ENCODE assay signal across 11 cellular contexts in the genomic region with DNA sequence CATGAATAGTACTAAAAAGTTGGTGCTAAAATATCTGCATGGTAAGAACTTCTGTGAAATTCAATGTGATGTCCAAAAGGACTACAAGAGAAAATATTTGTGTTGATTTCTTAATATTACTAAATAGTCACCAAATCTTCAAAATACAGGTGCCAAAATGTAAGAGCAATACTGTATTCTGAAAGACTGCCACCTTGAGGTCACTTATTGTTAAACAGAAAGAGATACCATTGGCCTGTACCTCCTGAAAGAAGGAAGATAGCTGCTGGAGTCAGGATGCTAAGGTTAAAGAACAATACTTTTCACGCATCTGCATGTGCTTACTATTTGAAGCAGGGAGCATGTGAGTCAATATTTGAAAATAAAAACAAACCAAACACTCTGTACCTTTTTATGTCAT.
DNase-seq lines count a peak whose midpoint lies in the region; ATAC-seq and TF ChIP-seq lines count a peak whose summit lies in the region.
"Had no signal": no experiment of that assay in that cellular context is flagged by ENCODE, and none has a peak within 500 bp of the region (broad histone marks: within the 10 kb centered on the region; RNA-seq: fewer than 3 reads in every experiment).

No MANE protein-coding gene starts in this region.

- peak; percentile 43 for TF ChIP-seq CTCF in glutamatergic neuron (IDR thresholded peaks at IDR 0.05; ENCODE audit: partially characterized antibody, unreplicated experiment)

- no peak overlapping the region for H3K4me3 Mint-ChIP-seq in glutamatergic neuron (ENCODE audit: unreplicated experiment)

- peaks cover 2% of the 10 kb centered on the region for H3K27me3 Mint-ChIP-seq in glutamatergic neuron (ENCODE audit: unreplicated experiment)

- H3K9me3 Mint-ChIP-seq in glutamatergic neuron (ENCODE audit: unreplicated experiment), result no peaks in the 10 kb centered on the region

- ATAC-seq in GM21786 (IDR thresholded peaks at IDR 0.05; ENCODE audit: unreplicated experiment), result peak; percentile 53
- ATAC-seq in GM18519 (IDR thresholded peaks at IDR 0.05; ENCODE audit: low FRiP score, unreplicated experiment), result no peak
- no peak for ATAC-seq in HG03039 (IDR thresholded peaks at IDR 0.05; ENCODE audit: unreplicated experiment)
- no peak for ATAC-seq in GM18858 (IDR thresholded peaks at IDR 0.05; ENCODE audit: unreplicated experiment)

- peak; percentile 26 for DNase-seq in DMS 273 treated with DMSO at 0.1 percent for 48 hours (lab: John Stamatoyannopoulos, UW)
- DNase-seq in OCI-M1 (lab: John Stamatoyannopoulos, UW), result peak; percentile 49
- DNase-seq in glutamatergic neuron, result no peak
- DNase-seq in activated CD4-positive, alpha-beta T cell treated with anti-CD3 and anti-CD28 coated beads for 1 hour, result no peak
- DNase-seq: effector memory CD4-positive, alpha-beta T cell; GF-D8; substantia nigra had no signal

- no peak overlapping the region for H3K27ac Mint-ChIP-seq in glutamatergic neuron (ENCODE audit: unreplicated experiment)

- no peaks in the 10 kb centered on the region for H3K36me3 Mint-ChIP-seq in glutamatergic neuron (ENCODE audit: unreplicated experiment)

- H3K4me1 Mint-ChIP-seq in glutamatergic neuron (ENCODE audit: low read depth, unreplicated experiment), result peaks cover 7% of the 10 kb centered on the region

Comparison
In these comparisons a context has a peak if more than half of its experiments do, and no peak if none do; other contexts are left out.
1. DNase-seq: peak in DMS 273 treated with DMSO at 0.1 percent for 48 hours (single experiment) and OCI-M1 (single experiment); none in glutamatergic neuron (single experiment) and activated CD4-positive, alpha-beta T cell treated with anti-CD3 and anti-CD28 coated beads for 1 hour (single experiment).